ENCODE assay signal across 1 cellular context in genomic region chr14:60153996-60154395, GRCh38.
TF ChIP-seq lines count a peak whose summit lies in the region.

No MANE protein-coding gene starts in this region.

TF ChIP-seq in IMR-90, 13 proteins besides CTCF, POLR2A, EP300 and RAD21:
- TF ChIP-seq BHLHE40 (IDR thresholded peaks at IDR 0.05; ENCODE audit: low read depth, low read length) (no peak), FOS (IDR thresholded peaks at IDR 0.05; ENCODE audit: low read depth, low read length) (no peak), CEBPB (IDR thresholded peaks at IDR 0.05; ENCODE audit: low read depth, low read length) (no peak), USF2 (IDR thresholded peaks at IDR 0.05; ENCODE audit: low read depth, low read length) (no peak), MXI1 (IDR thresholded peaks at IDR 0.05; ENCODE audit: borderline replicate concordance, low read depth, low read length) (no peak), MAFK (IDR thresholded peaks at IDR 0.05; ENCODE audit: low read depth, low read length) (no peak), SMC3 (IDR thresholded peaks at IDR 0.05; ENCODE audit: low read depth, low read length) (no peak), RFX5 (IDR thresholded peaks at IDR 0.05; ENCODE audit: low read depth, low read length) (no peak), ELK1 (IDR thresholded peaks at IDR 0.05; ENCODE audit: borderline replicate concordance, low read depth, low read length) (no peak), RCOR1 (IDR thresholded peaks at IDR 0.05; ENCODE audit: insufficient replicate concordance, low read length) (no peak), CHD1 (IDR thresholded peaks at IDR 0.05; ENCODE audit: low read depth, low read length) (no peak), NFE2L2 (IDR thresholded peaks at IDR 0.05; ENCODE audit: low read depth, low read length) (no peak), MAZ (IDR thresholded peaks at IDR 0.05; ENCODE audit: borderline replicate concordance, low read depth, low read length) (no peak)
